12 cellular contexts compared by ENCODE assay signal in genomic region chrX:70398899-70399298, GRCh38. TPM values are rescaled to one million over a fixed set of nuclear protein-coding genes. Genes with fewer than 3 reads are reported as not detected.
DNase-seq lines count a peak whose midpoint lies in the region; ATAC-seq and TF ChIP-seq lines count a peak whose summit lies in the region.
"Had no signal": no experiment of that assay in that cellular context is flagged by ENCODE, and none has a peak within 500 bp of the region (broad histone marks: within the 10 kb centered on the region; RNA-seq: fewer than 3 reads in every experiment).

No MANE protein-coding gene starts in this region.

- peak overlapping the region in 9 of 11 experiments; percentile 37 to 74 (median 66); a peak in 15 of 22 replicates for H3K9ac ChIP-seq in BLaER1 treated with 17β-estradiol and CSF1 and Interleukin-3, amounts not matched to agents 10 nM and 100 nM

- no peak for TF ChIP-seq CTCF in left lung (IDR thresholded peaks at IDR 0.05)
- TF ChIP-seq CTCF in type B pancreatic cell (conservative IDR thresholded peaks at IDR 0.05), result no peak

- no peaks in the 10 kb centered on the region for H4K20me1 ChIP-seq in BLaER1 treated with 17β-estradiol and CSF1 and Interleukin-3, amounts not matched to agents 10 nM and 100 nM

- DNase-seq in KG1 (lab: John Stamatoyannopoulos, UW) (peak; percentile 0), left lung (no peak), type B pancreatic cell (ENCODE audit: extremely low spot score, unreplicated experiment) (no peak), NCI-H2171 (lab: John Stamatoyannopoulos, UW) (no peak)
- no peak for DNase-seq in activated naive CD8-positive, alpha-beta T cell treated with anti-CD3 and anti-CD28 coated beads, Interleukin-2, amount 10 ng/mL, durations not matched to agents 7 days and 5 days
- DNase-seq: activated effector memory CD4-positive, alpha-beta T cell treated with anti-CD3 and anti-CD28 coated beads, Interleukin-2, amount 50 U/mL, for 16 hours; endodermal cell; NCI-H2081 had no signal

- H3K36me3 Mint-ChIP-seq in activated naive CD8-positive, alpha-beta T cell treated with anti-CD3 and anti-CD28 coated beads, Interleukin-2, amount 10 ng/mL, durations not matched to agents 7 days and 5 days, result peaks cover 26% of the 10 kb centered on the region
- H3K36me3 Mint-ChIP-seq in type B pancreatic cell, result peaks cover 5% of the 10 kb centered on the region

- H3K27ac Mint-ChIP-seq in activated naive CD8-positive, alpha-beta T cell treated with anti-CD3 and anti-CD28 coated beads, Interleukin-2, amount 10 ng/mL, durations not matched to agents 7 days and 5 days, result peak overlapping the region; percentile 65
- no peak overlapping the region for H3K27ac Mint-ChIP-seq in type B pancreatic cell
- H3K27ac Mint-ChIP-seq: endodermal cell, GM23338 had no signal

- H3K9me3 ChIP-seq in BLaER1 treated with 17β-estradiol and CSF1 and Interleukin-3, amounts not matched to agents 10 nM and 100 nM (replicated peaks in 1 of 11), result peaks cover 5 to 22% (median 8%) of the 10 kb centered on the region in 11 experiments
- H3K9me3 ChIP-seq in left lung, result no peaks in the 10 kb centered on the region

- ATAC-seq in activated naive CD8-positive, alpha-beta T cell treated with anti-CD3 and anti-CD28 coated beads, Interleukin-2, amount 10 ng/mL, durations not matched to agents 7 days and 5 days (ENCODE audit: low read depth), result peak; percentile 76
- ATAC-seq in left lung (peak; percentile 53), HG02571 (IDR thresholded peaks at IDR 0.05; ENCODE audit: unreplicated experiment) (no peak), GM21619 (IDR thresholded peaks at IDR 0.05; ENCODE audit: unreplicated experiment) (no peak)
- ATAC-seq: GM23338 had no signal

- intact Hi-C loops in left lung (cut with DNase I), result no loop called here

- peak overlapping the region in 10 of 11 experiments; percentile 42 to 89 (median 81); a peak in 20 of 22 replicates for H3K27ac ChIP-seq in BLaER1 treated with 17β-estradiol and CSF1 and Interleukin-3, amounts not matched to agents 10 nM and 100 nM
- H3K27ac ChIP-seq in left lung, result no peak overlapping the region

- no peak overlapping the region for H3K4me3 Mint-ChIP-seq in activated naive CD8-positive, alpha-beta T cell treated with anti-CD3 and anti-CD28 coated beads, Interleukin-2, amount 10 ng/mL, durations not matched to agents 7 days and 5 days
- H3K4me3 Mint-ChIP-seq in type B pancreatic cell, result no peak overlapping the region
- H3K4me3 Mint-ChIP-seq: endodermal cell, GM23338 had no signal

- H3K4me1 ChIP-seq in BLaER1 treated with 17β-estradiol and CSF1 and Interleukin-3, amounts not matched to agents 10 nM and 100 nM, result peaks cover 0 to 24% (median 15%) of the 10 kb centered on the region in 10 experiments; a peak in 16 of 20 replicates
- no peaks in the 10 kb centered on the region for H3K4me1 ChIP-seq in left lung

- peaks cover 35 to 63% (median 58%) of the 10 kb centered on the region in 11 experiments for H3K27me3 ChIP-seq in BLaER1 treated with 17β-estradiol and CSF1 and Interleukin-3, amounts not matched to agents 10 nM and 100 nM
- H3K27me3 ChIP-seq in left lung, result no peaks in the 10 kb centered on the region

- no peaks in the 10 kb centered on the region for H3K27me3 Mint-ChIP-seq in activated naive CD8-positive, alpha-beta T cell treated with anti-CD3 and anti-CD28 coated beads, Interleukin-2, amount 10 ng/mL, durations not matched to agents 7 days and 5 days
- no peaks in the 10 kb centered on the region for H3K27me3 Mint-ChIP-seq in type B pancreatic cell

- H3K9me3 Mint-ChIP-seq in activated naive CD8-positive, alpha-beta T cell treated with anti-CD3 and anti-CD28 coated beads, Interleukin-2, amount 10 ng/mL, durations not matched to agents 7 days and 5 days, result no peaks in the 10 kb centered on the region
- H3K9me3 Mint-ChIP-seq in type B pancreatic cell, result no peaks in the 10 kb centered on the region
- H3K9me3 Mint-ChIP-seq: GM23338 had no signal

- peak overlapping the region in 10 of 11 experiments; percentile 24 to 69 (median 49); a peak in 18 of 22 replicates for H3K4me2 ChIP-seq in BLaER1 treated with 17β-estradiol and CSF1 and Interleukin-3, amounts not matched to agents 10 nM and 100 nM
- H3K4me2 ChIP-seq: GM23338 had no signal

- H3K4me3 ChIP-seq in BLaER1 treated with 17β-estradiol and CSF1 and Interleukin-3, amounts not matched to agents 10 nM and 100 nM, result peak overlapping the region in 1 of 10 experiments; percentile 14; a peak in 2 of 20 replicates
- no peak overlapping the region for H3K4me3 ChIP-seq in left lung
- H3K4me3 ChIP-seq: GM23338 had no signal

- POLR2A ChIA-PET in activated naive CD8-positive, alpha-beta T cell treated with anti-CD3 and anti-CD28 coated beads, Interleukin-2, amount 10 ng/mL, durations not matched to agents 7 days and 5 days (lab: Charles Lee), result no interaction called here

- peaks cover 0 to 59% (median 34%) of the 10 kb centered on the region in 11 experiments; a peak in 15 of 22 replicates for H3K36me3 ChIP-seq in BLaER1 treated with 17β-estradiol and CSF1 and Interleukin-3, amounts not matched to agents 10 nM and 100 nM
- H3K36me3 ChIP-seq in left lung, result no peaks in the 10 kb centered on the region

- no peaks in the 10 kb centered on the region for H3K4me1 Mint-ChIP-seq in activated naive CD8-positive, alpha-beta T cell treated with anti-CD3 and anti-CD28 coated beads, Interleukin-2, amount 10 ng/mL, durations not matched to agents 7 days and 5 days
- no peaks in the 10 kb centered on the region for H3K4me1 Mint-ChIP-seq in type B pancreatic cell (ENCODE audit: unreplicated experiment)
- H3K4me1 Mint-ChIP-seq: endodermal cell, GM23338 had no signal

RNA-seq across cellular contexts. Expression of gene GDPD2, which starts 24.2 kb away (rescaled TPM):
- not detected for total RNA-seq in activated naive CD8-positive, alpha-beta T cell treated with anti-CD3 and anti-CD28 coated beads, Interleukin-2, amount 10 ng/mL, durations not matched to agents 7 days and 5 days
- total RNA-seq in left lung (not detected), type B pancreatic cell (ENCODE audit: low replicate concordance) (2.0 and 4.0 TPM in 2 replicates)

RNA-seq across cellular contexts. Expression of gene DLG3, which starts 45.7 kb away (rescaled TPM):
- total RNA-seq in activated naive CD8-positive, alpha-beta T cell treated with anti-CD3 and anti-CD28 coated beads, Interleukin-2, amount 10 ng/mL, durations not matched to agents 7 days and 5 days, result 10 to 100 TPM; 25.4 to 29.0 TPM
- total RNA-seq in left lung, result 10 to 100 TPM; 22.3 to 29.9 TPM
- total RNA-seq in type B pancreatic cell (ENCODE audit: low replicate concordance), result 41.8 and 44.9 TPM in 2 replicates

Comparison
In these comparisons a context has a peak if more than half of its experiments do, and no peak if none do; other contexts are left out.
1. H3K27ac ChIP-seq: peak in BLaER1 treated with 17β-estradiol and CSF1 and Interleukin-3, amounts not matched to agents 10 nM and 100 nM (10 of 11); none in left lung (0 of 2).
2. ATAC-seq: peak in activated naive CD8-positive, alpha-beta T cell treated with anti-CD3 and anti-CD28 coated beads, Interleukin-2, amount 10 ng/mL, durations not matched to agents 7 days and 5 days (single experiment) and left lung (single experiment); none in HG02571 (single experiment) and GM21619 (single experiment).